Comparison of ENCODE assay signal across 13 cellular contexts in the genomic region with DNA sequence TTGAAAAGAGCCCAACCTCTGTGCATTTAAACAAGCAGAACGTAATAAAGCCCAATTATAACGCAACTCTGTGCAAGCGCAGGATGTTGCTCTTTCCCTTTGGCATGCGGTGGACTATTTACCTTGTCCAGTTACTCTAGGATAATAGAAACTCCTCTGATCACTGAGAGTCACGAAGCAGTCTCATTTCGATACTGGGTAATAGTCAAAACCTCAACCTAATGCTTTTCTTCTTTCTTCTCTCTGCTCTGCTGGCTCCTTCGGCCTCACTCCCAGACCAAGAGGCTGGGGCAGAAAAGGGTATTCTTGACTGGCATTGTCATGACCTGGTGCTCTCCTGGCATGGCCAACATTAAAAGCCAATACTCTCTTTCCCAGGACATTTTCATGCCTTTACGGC.
DNase-seq lines count a peak whose midpoint lies in the region; ATAC-seq and TF ChIP-seq lines count a peak whose summit lies in the region.
"Had no signal": no experiment of that assay in that cellular context is flagged by ENCODE, and none has a peak within 500 bp of the region (broad histone marks: within the 10 kb centered on the region; RNA-seq: fewer than 3 reads in every experiment).

No MANE protein-coding gene starts in this region.

- no peak overlapping the region for H3K4me3 ChIP-seq in PC-3 (ENCODE audit: low read length)
- H3K4me3 ChIP-seq: body of pancreas had no signal

- no peaks in the 10 kb centered on the region for H3F3A ChIP-seq in PC-3 (ENCODE audit: low read length, unreplicated experiment)

- no peak overlapping the region for H2AFZ ChIP-seq in PC-3 (ENCODE audit: low read length)

- H3K27ac ChIP-seq in PC-3 (ENCODE audit: low read length), result no peak overlapping the region
- H3K27ac ChIP-seq: body of pancreas had no signal

- H3K4me1 ChIP-seq in PC-3 (ENCODE audit: insufficient read depth, low read length), result no peaks in the 10 kb centered on the region
- H3K4me1 ChIP-seq: body of pancreas had no signal

- no peaks in the 10 kb centered on the region for H4K20me1 ChIP-seq in PC-3 (ENCODE audit: low read length)

- peak; percentile 61 for DNase-seq in NCI-H146 (lab: John Stamatoyannopoulos, UW)
- DNase-seq in NCI-H2227 treated with DMSO at 0.1 percent for 48 hours (lab: John Stamatoyannopoulos, UW), result no peak
- no peak for DNase-seq in PC-3
- DNase-seq in omental fat pad (ENCODE audit: low spot score), result no peak
- no peak for DNase-seq in SHP77 treated with DMSO at 0.1 percent for 48 hours (lab: John Stamatoyannopoulos, UW)
- DNase-seq: body of pancreas; CD8-positive, alpha-beta memory T cell; NCI-H748 treated with DMSO at 0.1 percent for 48 hours; SK-N-SH had no signal

- intact Hi-C loops in PC-3 (cut with micrococcal nuclease), result no loop called here

- CTCF ChIA-PET in PC-3 (lab: Charles Lee), result no interaction called here

- H3K4me2 ChIP-seq in PC-3 (ENCODE audit: low read length), result no peak overlapping the region
- H3K4me2 ChIP-seq: SK-N-SH had no signal

- H3K27me3 ChIP-seq in PC-3 (ENCODE audit: low read length), result no peaks in the 10 kb centered on the region
- H3K27me3 ChIP-seq: body of pancreas had no signal

- H3K36me3 ChIP-seq in PC-3 (ENCODE audit: low read depth, low read length), result no peaks in the 10 kb centered on the region

- no peaks in the 10 kb centered on the region for H3K9me3 ChIP-seq in PC-3 (ENCODE audit: low read length)
- H3K9me3 ChIP-seq: body of pancreas, SK-N-SH had no signal

- H3K79me2 ChIP-seq in PC-3 (ENCODE audit: low read length), result no peaks in the 10 kb centered on the region

- no TSS peak for BruUV-seq in PC-3 (replicated peaks; lab: Mats Ljungman, UMichigan)

- H3K9ac ChIP-seq in PC-3 (ENCODE audit: low read length), result no peak overlapping the region
- H3K9ac ChIP-seq: SK-N-SH had no signal

- POLR2A ChIA-PET in PC-3 (lab: Charles Lee; ENCODE audit: unreplicated experiment), result no interaction called here

- TF ChIP-seq CTCF in PC-3 (conservative IDR thresholded peaks at IDR 0.05; ENCODE audit: low read depth, low read length) (no peak), omental fat pad (IDR thresholded peaks at IDR 0.05) (no peak)

- H3K9me2 ChIP-seq in PC-3 (replicated peaks; ENCODE audit: low read length), result no peaks in the 10 kb centered on the region
- H3K9me2 ChIP-seq: SK-N-SH had no signal

- ATAC-seq in GM18873 (IDR thresholded peaks at IDR 0.05; ENCODE audit: low FRiP score, unreplicated experiment) (peak; percentile 64), GM21526 (IDR thresholded peaks at IDR 0.05; ENCODE audit: low FRiP score, unreplicated experiment) (peak; percentile 77), HG03025 (IDR thresholded peaks at IDR 0.05; ENCODE audit: low FRiP score, unreplicated experiment) (peak; percentile 73), PC-3 (no peak), omental fat pad (ENCODE audit: low FRiP score) (no peak)
- ATAC-seq: activated CD4-positive, CD25-positive, alpha-beta regulatory T cell treated with anti-CD3 and anti-CD28 coated beads, Interleukin-2, amount 50 U/mL, for 24 hours; body of pancreas had no signal

Comparison
In these comparisons a context has a peak if more than half of its experiments do, and no peak if none do; other contexts are left out.
1. ATAC-seq: peak in GM18873 (single experiment), GM21526 (single experiment) and HG03025 (single experiment); none in PC-3 (single experiment) and omental fat pad (single experiment).